ENCODE assay signal across 8 cellular contexts in the genomic region with DNA sequence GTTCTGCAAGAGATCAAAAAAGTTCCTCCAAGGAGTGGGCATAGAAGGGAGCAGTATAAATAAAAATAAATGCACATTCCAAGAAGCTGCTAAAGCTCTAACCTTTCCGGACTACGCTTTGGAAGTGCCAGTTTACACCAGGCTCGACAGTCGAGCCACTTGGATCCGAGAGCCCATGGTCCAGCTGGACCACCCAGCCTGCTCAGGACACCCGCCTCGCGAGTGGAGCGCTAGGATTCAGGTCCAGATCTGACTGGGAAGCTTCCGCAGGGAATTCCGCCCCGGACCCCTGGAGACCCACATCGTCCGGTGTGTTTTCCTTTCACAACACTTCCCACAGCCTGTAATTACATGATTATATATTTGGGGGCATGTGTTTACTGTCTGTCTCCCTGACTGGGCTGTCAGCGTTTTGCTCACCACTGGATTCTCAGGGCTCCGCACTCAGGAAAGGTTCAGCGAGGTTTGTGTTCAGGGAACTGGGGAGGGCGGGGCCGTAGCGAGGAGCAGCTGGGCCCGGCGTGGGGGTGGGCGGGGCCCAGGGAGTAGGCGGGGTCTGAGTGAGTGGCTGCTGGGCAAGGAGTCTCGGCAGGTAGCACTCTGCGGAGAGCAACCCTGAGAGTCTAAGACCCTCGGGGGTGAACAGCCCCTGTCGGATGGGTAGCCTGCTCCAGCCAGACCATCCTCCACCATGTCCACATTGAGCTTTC. TPM values are rescaled to one million over a fixed set of nuclear protein-coding genes. Genes with fewer than 3 reads are reported as not detected.
DNase-seq lines count a peak whose midpoint lies in the region; ATAC-seq and TF ChIP-seq lines count a peak whose summit lies in the region.

No MANE protein-coding gene starts in this region.

- H3K4me3 ChIP-seq in esophagus squamous epithelium: peak overlapping the region in 3 of 4 donors; percentile 29 to 64 (median 40)
- peak overlapping the region; percentile 55 for H3K4me3 ChIP-seq in naive thymus-derived CD4-positive, alpha-beta T cell (ENCODE audit: low read length)

- peak overlapping the region in 1 of 9 donors; percentile 60 for H3K27ac Mint-ChIP-seq in naive thymus-derived CD4-positive, alpha-beta T cell
- H3K27ac Mint-ChIP-seq in stimulated activated effector memory CD8-positive, alpha-beta T cell treated with anti-CD3 and anti-CD28 coated beads, Interleukin-12 subunit alpha, Interleukin-12 subunit beta, amount 100 ng/mL, for 72 hours: no peak overlapping the region

- H3K36me3 ChIP-seq in ES-I3 (ENCODE audit: insufficient read depth, low read length): no peaks in the 10 kb centered on the region
- no peaks in the 10 kb centered on the region for H3K36me3 ChIP-seq in esophagus squamous epithelium
- H3K36me3 ChIP-seq in naive thymus-derived CD4-positive, alpha-beta T cell (ENCODE audit: control insufficient read depth in 2 of 3, insufficient read depth in 3 of 3, low read length in 3 of 3): no peaks in the 10 kb centered on the region

- no peak for TF ChIP-seq CTCF in esophagus squamous epithelium (IDR thresholded peaks at IDR 0.05)

- peaks cover 0 to 3% (median 0%) of the 10 kb centered on the region in 5 donors for H3K36me3 Mint-ChIP-seq in naive thymus-derived CD4-positive, alpha-beta T cell
- H3K36me3 Mint-ChIP-seq in stimulated activated effector memory CD8-positive, alpha-beta T cell treated with anti-CD3 and anti-CD28 coated beads, Interleukin-12 subunit alpha, Interleukin-12 subunit beta, amount 100 ng/mL, for 72 hours: no peaks in the 10 kb centered on the region

- H3K9me3 ChIP-seq in ES-I3 (ENCODE audit: control insufficient read depth, insufficient read depth, low read length): no peaks in the 10 kb centered on the region
- no peaks in the 10 kb centered on the region for H3K9me3 ChIP-seq in esophagus squamous epithelium
- H3K9me3 ChIP-seq in naive thymus-derived CD4-positive, alpha-beta T cell (ENCODE audit: control insufficient read depth in 2 of 3, low read length in 3 of 3): no peaks in the 10 kb centered on the region

- DNase-seq in NCI-H748 (lab: John Stamatoyannopoulos, UW; ENCODE audit: unreplicated experiment) (peak; percentile 94), esophagus squamous epithelium (lab: John Stamatoyannopoulos, UW) (no peak), T1000 (lab: John Stamatoyannopoulos, UW) (no peak)
- DNase-seq in activated T-cell treated with anti-CD3 and anti-CD28 coated beads, Interleukin-2, amount 50 U/mL, for 1 hour: peak; percentile 82
- peak; percentile 33 to 81 (median 64) for DNase-seq in naive thymus-derived CD4-positive, alpha-beta T cell
- peak; percentile 47 to 70 for DNase-seq in stimulated activated effector memory CD8-positive, alpha-beta T cell treated with anti-CD3 and anti-CD28 coated beads, Interleukin-12 subunit alpha, Interleukin-12 subunit beta, amount 100 ng/mL, for 72 hours (ENCODE audit: low spot score in 2 of 2)

- H3K4me3 Mint-ChIP-seq in naive thymus-derived CD4-positive, alpha-beta T cell: peak overlapping the region; percentile 32 to 82 (median 68)
- peak overlapping the region; percentile 53 for H3K4me3 Mint-ChIP-seq in stimulated activated effector memory CD8-positive, alpha-beta T cell treated with anti-CD3 and anti-CD28 coated beads, Interleukin-12 subunit alpha, Interleukin-12 subunit beta, amount 100 ng/mL, for 72 hours

- H3K9me3 Mint-ChIP-seq in naive thymus-derived CD4-positive, alpha-beta T cell: no peaks in the 10 kb centered on the region
- H3K9me3 Mint-ChIP-seq in stimulated activated effector memory CD8-positive, alpha-beta T cell treated with anti-CD3 and anti-CD28 coated beads, Interleukin-12 subunit alpha, Interleukin-12 subunit beta, amount 100 ng/mL, for 72 hours: no peaks in the 10 kb centered on the region

- H3K9ac ChIP-seq in ES-I3 (ENCODE audit: low read depth, low read length): peak overlapping the region; percentile 63; the same call in 1 of the 2 replicates

- peaks cover 36 to 65% (median 46%) of the 10 kb centered on the region in 5 donors for H3K27me3 Mint-ChIP-seq in naive thymus-derived CD4-positive, alpha-beta T cell

- no peak for TF ChIP-seq POLR2A in esophagus squamous epithelium (IDR thresholded peaks at IDR 0.05)

- H3K27me3 ChIP-seq in esophagus squamous epithelium: peaks cover 0 to 64% (median 0%) of the 10 kb centered on the region in 4 donors
- peaks cover 0 to 5% of the 10 kb centered on the region in 2 donors for H3K27me3 ChIP-seq in naive thymus-derived CD4-positive, alpha-beta T cell (ENCODE audit: control insufficient read depth in 2 of 2, insufficient read depth in 2 of 2, low read length in 2 of 2)

- POLR2A ChIA-PET in naive thymus-derived CD4-positive, alpha-beta T cell (lab: Charles Lee): no interaction called here

- CTCF ChIA-PET in naive thymus-derived CD4-positive, alpha-beta T cell (lab: Charles Lee): interaction anchor here (0.9 to 1.0 kb wide), 2 partner anchors 17 to 23 kb away, joined by 3 read pairs; no protein-coding TSS in a partner anchor

- peak; percentile 66 for ATAC-seq in HG02623 (IDR thresholded peaks at IDR 0.05; ENCODE audit: unreplicated experiment)
- ATAC-seq in naive thymus-derived CD4-positive, alpha-beta T cell: peak; percentile 95
- ATAC-seq in stimulated activated effector memory CD8-positive, alpha-beta T cell treated with anti-CD3 and anti-CD28 coated beads, Interleukin-12 subunit alpha, Interleukin-12 subunit beta, amount 100 ng/mL, for 72 hours: peak; percentile 90

- no peak overlapping the region for H3K27ac ChIP-seq in esophagus squamous epithelium
- H3K27ac ChIP-seq in naive thymus-derived CD4-positive, alpha-beta T cell (ENCODE audit: low read depth, low read length): no peak overlapping the region

- H3K4me1 Mint-ChIP-seq in naive thymus-derived CD4-positive, alpha-beta T cell: peaks cover 7 to 14% (median 11%) of the 10 kb centered on the region in 7 donors
- H3K4me1 Mint-ChIP-seq in stimulated activated effector memory CD8-positive, alpha-beta T cell treated with anti-CD3 and anti-CD28 coated beads, Interleukin-12 subunit alpha, Interleukin-12 subunit beta, amount 100 ng/mL, for 72 hours: peaks cover 16% of the 10 kb centered on the region

- intact Hi-C loops in esophagus squamous epithelium (cut with DNase I): no loop called here
- intact Hi-C loops in naive thymus-derived CD4-positive, alpha-beta T cell (cut with micrococcal nuclease): no loop called here

- H3K4me1 ChIP-seq in ES-I3 (ENCODE audit: insufficient read depth, low read length) (no peaks in the 10 kb centered on the region), esophagus squamous epithelium (peaks cover 0 to 11% (median 5%) of the 10 kb centered on the region in 3 donors)
- H3K4me1 ChIP-seq in naive thymus-derived CD4-positive, alpha-beta T cell (ENCODE audit: control insufficient read depth in 2 of 2, insufficient read depth in 2 of 2, low read length in 2 of 2): peaks cover 0 to 4% of the 10 kb centered on the region in 2 donors

- 16 to 19% methylated on average over 10 to 20 of the region's 28 CpGs for WGBS in esophagus squamous epithelium, 2 donors

RNA-seq across cellular contexts. Expression of a gene that starts 52.3 kb away (rescaled TPM):
- 10 to 100 TPM in 2 of 4 donors, 1 to 10 TPM in 2; 5.1 to 12.0 (median 8.6) TPM for total RNA-seq in esophagus squamous epithelium
- 10 to 100 TPM; 20.0 to 45.5 (median 31.5) TPM for total RNA-seq in naive thymus-derived CD4-positive, alpha-beta T cell
- 10 to 100 TPM; 46.9 to 47.8 TPM for polyA plus RNA-seq in naive thymus-derived CD4-positive, alpha-beta T cell

Comparison
In these comparisons a context has a peak if more than half of its experiments do, and no peak if none do; other contexts are left out.
1. DNase-seq: peak in NCI-H748 (single experiment), activated T-cell treated with anti-CD3 and anti-CD28 coated beads, Interleukin-2, amount 50 U/mL, for 1 hour (single experiment), naive thymus-derived CD4-positive, alpha-beta T cell (9 of 9) and stimulated activated effector memory CD8-positive, alpha-beta T cell treated with anti-CD3 and anti-CD28 coated beads, Interleukin-12 subunit alpha, Interleukin-12 subunit beta, amount 100 ng/mL, for 72 hours (2 of 2); none in esophagus squamous epithelium (single experiment) and T1000 (single experiment).
2. Peak in every context shown above with its lines, with median percentiles within 50 percentile points of each other: ATAC-seq.